ENCODE assay signal across 1 cellular context in genomic region chr22:46754110-46754799, GRCh38.
A peak's percentile ranks its signal among the peaks of the same experiment; 100 is the strongest.
TF ChIP-seq lines count a peak whose summit lies in the region.

No MANE protein-coding gene starts in this region.

TF ChIP-seq in IMR-90, 13 proteins besides CTCF, POLR2A, EP300 and RAD21 (continued from another document):
- TF ChIP-seq BHLHE40 (IDR thresholded peaks at IDR 0.05; ENCODE audit: low read depth, low read length) = peak; percentile 97
- peak; percentile 89 for TF ChIP-seq MXI1 (IDR thresholded peaks at IDR 0.05; ENCODE audit: borderline replicate concordance, low read depth, low read length)
- TF ChIP-seq CEBPB (IDR thresholded peaks at IDR 0.05; ENCODE audit: low read depth, low read length) = no peak
- TF ChIP-seq SMC3 (IDR thresholded peaks at IDR 0.05; ENCODE audit: low read depth, low read length) = peak; percentile 19; the same call in 1 of the 2 replicates
